Comparison of ENCODE assay signal across 11 cellular contexts in genomic region chr4:57044996-57045395, GRCh38.
DNase-seq lines count a peak whose midpoint lies in the region; ATAC-seq and TF ChIP-seq lines count a peak whose summit lies in the region.
"Had no signal": no experiment of that assay in that cellular context is flagged by ENCODE, and none has a peak within 500 bp of the region (broad histone marks: within the 10 kb centered on the region; RNA-seq: fewer than 3 reads in every experiment).

No MANE protein-coding gene starts in this region.

- TF ChIP-seq POLR2A in heart left ventricle (IDR thresholded peaks at IDR 0.05) (no peak), uterus (IDR thresholded peaks at IDR 0.05) (no peak)

- no peaks in the 10 kb centered on the region for H3K9me3 ChIP-seq in heart left ventricle
- no peaks in the 10 kb centered on the region for H3K9me3 ChIP-seq in right cardiac atrium (ENCODE audit: control insufficient read depth, low read length)
- H3K9me3 ChIP-seq in osteoblast (ENCODE audit: low read depth, low read length) = no peaks in the 10 kb centered on the region
- H3K9me3 ChIP-seq in uterus = no peaks in the 10 kb centered on the region

- peaks cover 69% of the 10 kb centered on the region for H3K79me2 ChIP-seq in osteoblast (ENCODE audit: insufficient read depth, low read length)

- H3K36me3 ChIP-seq in heart left ventricle = peaks cover 0 to 27% (median 10%) of the 10 kb centered on the region in 9 donors
- H3K36me3 ChIP-seq in osteoblast (ENCODE audit: insufficient read depth, low read length) = peaks cover 26% of the 10 kb centered on the region
- H3K36me3 ChIP-seq in uterus = no peaks in the 10 kb centered on the region

- 71 to 88% (median 75%) methylated on average over 1 of the region's 1 CpG for WGBS in heart left ventricle, 4 donors
- 90% methylated on average over 1 of the region's 1 CpG for WGBS in right cardiac atrium

- ATAC-seq in heart left ventricle = no peak
- ATAC-seq in right cardiac atrium = no peak
- no peak for ATAC-seq in GM21576 (IDR thresholded peaks at IDR 0.05; ENCODE audit: unreplicated experiment)
- ATAC-seq in HG03442 (IDR thresholded peaks at IDR 0.05; ENCODE audit: unreplicated experiment) = no peak

- H4K20me1 ChIP-seq in osteoblast (ENCODE audit: insufficient read depth, low read length) = no peaks in the 10 kb centered on the region

- peak overlapping the region; percentile 8 for H3K4me2 ChIP-seq in osteoblast (ENCODE audit: insufficient read depth, low read length)

- H3K27me3 ChIP-seq in heart left ventricle (no peaks in the 10 kb centered on the region), right cardiac atrium (ENCODE audit: control insufficient read depth, insufficient read depth) (no peaks in the 10 kb centered on the region), osteoblast (ENCODE audit: insufficient read depth, low read length) (no peaks in the 10 kb centered on the region), uterus (no peaks in the 10 kb centered on the region)

- H2AFZ ChIP-seq in osteoblast (ENCODE audit: low read length) = no peak overlapping the region

- H3K27ac ChIP-seq in heart left ventricle (peak overlapping the region; percentile 52 to 94 (median 80)), right cardiac atrium (ENCODE audit: low read length) (no peak overlapping the region), osteoblast (ENCODE audit: low read depth, low read length) (peak overlapping the region; percentile 90), uterus (peak overlapping the region; percentile 73 to 76)

- H3K4me3 ChIP-seq in heart left ventricle (no peak overlapping the region), right cardiac atrium (ENCODE audit: low read length) (no peak overlapping the region), osteoblast (ENCODE audit: insufficient read depth, low read length) (no peak overlapping the region), uterus (no peak overlapping the region)

- TF ChIP-seq CTCF in heart left ventricle (IDR thresholded peaks at IDR 0.05) = no peak
- TF ChIP-seq CTCF in osteoblast (IDR thresholded peaks at IDR 0.05; ENCODE audit: extremely low read depth, low read depth, low read length) = no peak
- no peak for TF ChIP-seq CTCF in uterus (IDR thresholded peaks at IDR 0.05)

- no peak for DNase-seq in heart left ventricle
- no peak for DNase-seq in right cardiac atrium
- peak; percentile 74 for DNase-seq in dedifferentiated amniotic fluid mesenchymal stem cell (ENCODE audit: extremely low spot score)
- no peak for DNase-seq in osteoblast (ENCODE audit: insufficient read length, low spot score, missing footprints)
- no peak for DNase-seq in uterus
- no peak for DNase-seq in NCI-H510A (lab: John Stamatoyannopoulos, UW)
- DNase-seq: activated CD4-positive, alpha-beta T cell treated with anti-CD3 and anti-CD28 coated beads, Interleukin-2, amount 50 U/mL, for 1 hour; MM.1S; OCI-M1 had no signal

- intact Hi-C loops in heart left ventricle (cut with DNase I) (loop anchor here in 7 of 10 donors (2.0 to 5.0 kb wide), 3 partner anchors 62 to 67 kb away; partner anchors contain the start of gene IGFBP7 (in 5 of the 7)), right cardiac atrium (cut with DNase I) (loop anchor here (5.0 to 10.0 kb wide), 3 partner anchors 60 to 112 kb away; partner anchors contain the start of gene IGFBP7 (in 2 of the 4)), uterus (cut with DNase I; ENCODE audit: low total_unique reads) (no loop called here)

- H3K4me1 ChIP-seq in heart left ventricle = peaks cover 11 to 95% (median 70%) of the 10 kb centered on the region in 12 donors
- H3K4me1 ChIP-seq in right cardiac atrium (ENCODE audit: control insufficient read depth, insufficient read depth, low read length) = peaks cover 13% of the 10 kb centered on the region
- peaks cover 67% of the 10 kb centered on the region for H3K4me1 ChIP-seq in osteoblast (ENCODE audit: insufficient read depth, low read length)
- H3K4me1 ChIP-seq in uterus = peaks cover 0 to 10% of the 10 kb centered on the region in 2 donors
